In the genomic region with DNA sequence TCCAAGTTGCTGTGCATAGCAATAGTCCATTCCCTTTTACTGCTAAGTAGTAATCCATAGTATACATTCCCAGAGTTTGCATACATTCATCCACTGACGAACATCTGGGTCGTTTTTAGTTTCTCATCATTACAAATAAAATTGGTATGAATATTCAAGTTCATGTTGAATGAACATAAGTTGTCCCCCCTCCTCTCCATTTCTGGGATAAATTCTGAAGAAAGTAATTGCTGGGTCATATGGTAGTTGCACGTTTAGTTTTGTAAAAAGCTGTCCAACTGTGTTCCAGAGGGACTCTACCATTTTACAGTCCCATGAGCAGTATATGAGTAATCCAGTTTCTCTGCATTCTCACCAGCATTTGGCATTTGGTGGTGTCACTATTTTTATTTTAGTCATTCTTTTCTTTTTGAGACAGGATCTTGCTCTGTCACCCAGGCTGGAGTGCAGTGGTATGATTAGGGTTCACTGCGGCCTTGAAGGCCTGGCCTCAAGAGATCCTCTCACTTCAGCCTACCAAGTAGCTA, we compare ENCODE assay signal across 23 cellular contexts.
"Had no signal": no experiment of that assay in that cellular context is flagged by ENCODE, and none has a peak within 500 bp of the region (broad histone marks: within the 10 kb centered on the region; RNA-seq: fewer than 3 reads in every experiment).

No MANE protein-coding gene starts in this region.

- H3K27ac Mint-ChIP-seq: activated CD8-positive, alpha-beta T cell treated with anti-CD3 and anti-CD28 coated beads for 36 hours; activated naive CD4-positive, alpha-beta T cell treated with anti-CD3 and anti-CD28 coated beads, Interleukin-2, amount 50 U/mL, for 24 hours; activated naive CD8-positive, alpha-beta T cell treated with anti-CD3 and anti-CD28 coated beads, Interleukin-2, amount 50 U/mL, for 24 hours; activated T-cell treated with anti-CD3 and anti-CD28 coated beads, Interleukin-2, amount 50 U/mL, for 72 hours; T-helper 17 cell had no signal

- DNase-seq: activated CD4-positive, CD25-positive, alpha-beta regulatory T cell; activated CD8-positive, alpha-beta memory T cell treated with anti-CD3 and anti-CD28 coated beads, Interleukin-2, amount 50 U/mL, for 4 hours; activated CD8-positive, alpha-beta T cell treated with anti-CD3 and anti-CD28 coated beads for 36 hours; activated naive CD8-positive, alpha-beta T cell treated with anti-CD3 and anti-CD28 coated beads, Interleukin-2, amount 50 U/mL, for 24 hours; activated T-cell treated with anti-CD3 and anti-CD28 coated beads, Interleukin-2, amount 50 U/mL, for 72 hours; amniotic stem cell; IMR-90; Kasumi-1; KBM-7; NCI-H1105 treated with DMSO at 0.1 percent for 48 hours; NCI-H1436 treated with DMSO at 0.1 percent for 48 hours; NCI-H187; NCI-H2081 treated with DMSO at 0.1 percent for 48 hours; NCI-H2227 treated with DMSO at 0.1 percent for 48 hours; NCI-H526; NCI-H774; SIG-M5; T-helper 17 cell; T-helper 9 cell had no signal

- H3K36me3 Mint-ChIP-seq: activated naive CD4-positive, alpha-beta T cell treated with anti-CD3 and anti-CD28 coated beads, Interleukin-2, amount 50 U/mL, for 24 hours had no signal

- H3K4me1 Mint-ChIP-seq: activated naive CD4-positive, alpha-beta T cell treated with anti-CD3 and anti-CD28 coated beads, Interleukin-2, amount 50 U/mL, for 24 hours; activated naive CD8-positive, alpha-beta T cell treated with anti-CD3 and anti-CD28 coated beads, Interleukin-2, amount 50 U/mL, for 24 hours; central memory CD8-positive, alpha-beta T cell; T-helper 17 cell had no signal

- H3K9me3 Mint-ChIP-seq: activated CD8-positive, alpha-beta T cell treated with anti-CD3 and anti-CD28 coated beads for 36 hours; activated naive CD4-positive, alpha-beta T cell treated with anti-CD3 and anti-CD28 coated beads, Interleukin-2, amount 50 U/mL, for 24 hours; activated naive CD8-positive, alpha-beta T cell treated with anti-CD3 and anti-CD28 coated beads, Interleukin-2, amount 50 U/mL, for 24 hours; activated T-cell treated with anti-CD3 and anti-CD28 coated beads, Interleukin-2, amount 50 U/mL, for 72 hours; central memory CD8-positive, alpha-beta T cell had no signal

- H3K27me3 Mint-ChIP-seq: brain had no signal

- H3K4me3 Mint-ChIP-seq: activated CD8-positive, alpha-beta T cell treated with anti-CD3 and anti-CD28 coated beads for 36 hours; activated naive CD4-positive, alpha-beta T cell treated with anti-CD3 and anti-CD28 coated beads, Interleukin-2, amount 50 U/mL, for 24 hours; activated naive CD8-positive, alpha-beta T cell treated with anti-CD3 and anti-CD28 coated beads, Interleukin-2, amount 50 U/mL, for 24 hours; activated T-cell treated with anti-CD3 and anti-CD28 coated beads, Interleukin-2, amount 50 U/mL, for 72 hours; brain; central memory CD8-positive, alpha-beta T cell; T-helper 17 cell had no signal

- ATAC-seq: activated CD8-positive, alpha-beta T cell treated with anti-CD3 and anti-CD28 coated beads for 36 hours; activated naive CD8-positive, alpha-beta T cell treated with anti-CD3 and anti-CD28 coated beads, Interleukin-2, amount 50 U/mL, for 24 hours; activated T-cell treated with anti-CD3 and anti-CD28 coated beads, Interleukin-2, amount 50 U/mL, for 72 hours; Panc1; T-helper 17 cell had no signal
